In the genomic region with DNA sequence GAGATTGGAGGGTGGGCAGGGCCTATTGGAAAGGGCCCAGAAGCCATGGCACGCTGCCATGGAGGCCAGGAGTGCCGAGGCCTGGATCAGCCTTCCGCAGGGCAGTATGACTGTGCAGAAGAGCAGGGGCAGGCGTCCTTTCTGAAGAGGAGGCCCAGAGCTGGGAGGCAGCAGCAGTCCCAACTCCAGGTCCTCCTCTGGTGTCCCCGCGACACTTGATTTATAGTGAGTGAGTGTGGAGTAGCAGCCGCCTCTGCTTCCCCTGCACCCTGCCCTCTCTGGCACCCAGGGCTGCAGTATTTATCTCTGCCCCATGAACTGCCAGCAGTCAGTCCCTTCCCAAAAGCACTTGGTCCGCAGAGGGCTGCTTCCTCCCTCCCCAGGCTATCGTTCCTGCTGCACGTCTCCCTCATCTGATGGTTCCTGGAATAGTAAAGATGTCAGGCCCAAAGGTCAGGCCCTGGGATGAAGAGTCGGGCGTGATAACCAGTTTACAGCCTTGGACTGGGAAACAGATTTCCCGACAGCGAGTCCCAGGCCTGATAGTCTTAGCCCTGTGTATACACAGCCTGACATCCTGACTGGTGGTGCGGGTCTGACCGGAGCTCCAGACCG, we compare ENCODE assay signal across 11 cellular contexts. TPM values are rescaled to one million over a fixed set of nuclear protein-coding genes. Genes with fewer than 3 reads are reported as not detected.
DNase-seq lines count a peak whose midpoint lies in the region; ATAC-seq and TF ChIP-seq lines count a peak whose summit lies in the region.
"Had no signal": no experiment of that assay in that cellular context is flagged by ENCODE, and none has a peak within 500 bp of the region (broad histone marks: within the 10 kb centered on the region; RNA-seq: fewer than 3 reads in every experiment).

No MANE protein-coding gene starts in this region.

- POLR2A ChIA-PET in RWPE1 (lab: Yijun Ruan, JAX; ENCODE audit: low non-redundant PET): no interaction called here

- H3K4me1 ChIP-seq in lung (ENCODE audit: control insufficient read depth in 2 of 2, insufficient read depth in 2 of 2, low read length in 2 of 2) (peaks cover 30 to 73% of the 10 kb centered on the region in 2 donors), tibial nerve (peaks cover 0 to 80% (median 36%) of the 10 kb centered on the region in 4 donors), gastroesophageal sphincter (peaks cover 0 to 65% (median 2%) of the 10 kb centered on the region in 3 donors)
- H3K4me1 ChIP-seq: HAP-1 had no signal

- peak overlapping the region; percentile 80 for H3K27ac Mint-ChIP-seq in activated T-cell treated with anti-CD3 and anti-CD28 coated beads, Interleukin-2, amount 50 U/mL, for 24 hours
- peak overlapping the region; percentile 37 for H3K27ac Mint-ChIP-seq in central memory CD8-positive, alpha-beta T cell (ENCODE audit: low read depth)

- peaks cover 93% of the 10 kb centered on the region for H3K36me3 Mint-ChIP-seq in activated T-cell treated with anti-CD3 and anti-CD28 coated beads, Interleukin-2, amount 50 U/mL, for 24 hours (ENCODE audit: low read depth)
- H3K36me3 Mint-ChIP-seq in activated T-cell treated with anti-CD3 and anti-CD28 coated beads, Interleukin-2, amount 50 U/mL, for 4 hours (ENCODE audit: insufficient read depth): peaks cover 5% of the 10 kb centered on the region
- peaks cover 10% of the 10 kb centered on the region for H3K36me3 Mint-ChIP-seq in central memory CD8-positive, alpha-beta T cell (ENCODE audit: insufficient read depth)

- DNase-seq in activated T-cell treated with anti-CD3 and anti-CD28 coated beads, Interleukin-2, amount 50 U/mL, for 24 hours: no peak
- DNase-seq in activated T-cell treated with anti-CD3 and anti-CD28 coated beads, Interleukin-2, amount 50 U/mL, for 4 hours: no peak
- no peak for DNase-seq in central memory CD8-positive, alpha-beta T cell (ENCODE audit: low spot score in 2 of 2)
- no peak for DNase-seq in lung (ENCODE audit: low spot score)
- no peak for DNase-seq in tibial nerve (ENCODE audit: low spot score in 2 of 2)
- DNase-seq in RWPE1 (ENCODE audit: low spot score): no peak
- DNase-seq in COLO668 (lab: John Stamatoyannopoulos, UW; ENCODE audit: unreplicated experiment): no peak
- DNase-seq: MM.1S; stimulated activated naive CD8-positive, alpha-beta T cell treated with anti-CD3 and anti-CD28 coated beads, Interleukin-15, amount 100 ng/mL, for 72 hours had no signal

- WGBS in lung, 2 donors: 53 to 74% methylated on average over 17 of the region's 17 CpGs
- 63 to 70% methylated on average over 15 to 17 of the region's 17 CpGs for WGBS in tibial nerve, 2 donors
- whole genome bisulfite sequencing in gastroesophageal sphincter (ENCODE audit: low coverage in 1 of 2), 2 donors: 33 to 82% methylated on average over 1 to 8 of the region's 17 CpGs

- TF ChIP-seq POLR2A in tibial nerve (IDR thresholded peaks at IDR 0.05) (no peak), gastroesophageal sphincter (IDR thresholded peaks at IDR 0.05) (no peak)

- H3K9me3 ChIP-seq in lung (ENCODE audit: control insufficient read depth in 2 of 2, insufficient read depth in 1 of 2, low read length in 1 of 2): no peaks in the 10 kb centered on the region
- H3K9me3 ChIP-seq in tibial nerve: no peaks in the 10 kb centered on the region
- H3K9me3 ChIP-seq in gastroesophageal sphincter: no peaks in the 10 kb centered on the region
- H3K9me3 ChIP-seq: HAP-1 had no signal

- CTCF ChIA-PET in RWPE1 (lab: Yijun Ruan, JAX): interaction anchor here (0.7 kb wide), 1 partner anchor 1396 kb away, joined by 3 read pairs; no protein-coding TSS in a partner anchor

- ATAC-seq in activated T-cell treated with anti-CD3 and anti-CD28 coated beads, Interleukin-2, amount 50 U/mL, for 4 hours: no peak
- no peak for ATAC-seq in central memory CD8-positive, alpha-beta T cell (replicated peaks; ENCODE audit: extremely low read depth, poor library complexity, severe bottlenecking)
- ATAC-seq in lung (ENCODE audit: insufficient read depth, low FRiP score): no peak
- no peak for ATAC-seq in gastroesophageal sphincter
- ATAC-seq: stimulated activated naive CD8-positive, alpha-beta T cell treated with anti-CD3 and anti-CD28 coated beads, Interleukin-15, amount 100 ng/mL, for 72 hours had no signal

- no peak for TF ChIP-seq CTCF in lung (IDR thresholded peaks at IDR 0.05; ENCODE audit: control extremely low read depth, extremely low read depth)
- TF ChIP-seq CTCF in tibial nerve (IDR thresholded peaks at IDR 0.05): no peak
- no peak for TF ChIP-seq CTCF in gastroesophageal sphincter (IDR thresholded peaks at IDR 0.05)
- no peak for TF ChIP-seq CTCF in RWPE1 (conservative IDR thresholded peaks at IDR 0.05; ENCODE audit: low read depth)

- no peaks in the 10 kb centered on the region for H3K27me3 Mint-ChIP-seq in activated T-cell treated with anti-CD3 and anti-CD28 coated beads, Interleukin-2, amount 50 U/mL, for 24 hours
- no peaks in the 10 kb centered on the region for H3K27me3 Mint-ChIP-seq in activated T-cell treated with anti-CD3 and anti-CD28 coated beads, Interleukin-2, amount 50 U/mL, for 4 hours (ENCODE audit: low read depth)
- H3K27me3 Mint-ChIP-seq in central memory CD8-positive, alpha-beta T cell: no peaks in the 10 kb centered on the region
- H3K27me3 Mint-ChIP-seq: stimulated activated naive CD8-positive, alpha-beta T cell treated with anti-CD3 and anti-CD28 coated beads, Interleukin-15, amount 100 ng/mL, for 72 hours had no signal

- H3K27me3 ChIP-seq in lung (ENCODE audit: control insufficient read depth, insufficient read depth): no peaks in the 10 kb centered on the region
- no peaks in the 10 kb centered on the region for H3K27me3 ChIP-seq in tibial nerve
- H3K27me3 ChIP-seq in gastroesophageal sphincter: no peaks in the 10 kb centered on the region

- peaks cover 0 to 33% of the 10 kb centered on the region in 2 donors for H3K36me3 ChIP-seq in lung (ENCODE audit: control insufficient read depth in 2 of 2, insufficient read depth in 2 of 2, low read length in 2 of 2)
- peaks cover 0 to 44% (median 0%) of the 10 kb centered on the region in 3 donors for H3K36me3 ChIP-seq in tibial nerve
- peaks cover 0 to 71% of the 10 kb centered on the region in 2 donors for H3K36me3 ChIP-seq in gastroesophageal sphincter

- H3K4me3 ChIP-seq in lung (no peak overlapping the region), tibial nerve (no peak overlapping the region), gastroesophageal sphincter (no peak overlapping the region)
- H3K4me3 ChIP-seq: HAP-1 had no signal

- no peak overlapping the region for H3K4me3 Mint-ChIP-seq in activated T-cell treated with anti-CD3 and anti-CD28 coated beads, Interleukin-2, amount 50 U/mL, for 24 hours
- no peak overlapping the region for H3K4me3 Mint-ChIP-seq in activated T-cell treated with anti-CD3 and anti-CD28 coated beads, Interleukin-2, amount 50 U/mL, for 4 hours
- H3K4me3 Mint-ChIP-seq in central memory CD8-positive, alpha-beta T cell: no peak overlapping the region
- H3K4me3 Mint-ChIP-seq: stimulated activated naive CD8-positive, alpha-beta T cell treated with anti-CD3 and anti-CD28 coated beads, Interleukin-15, amount 100 ng/mL, for 72 hours had no signal

- peak overlapping the region; percentile 62 to 85 for H3K27ac ChIP-seq in lung (ENCODE audit: low read depth in 1 of 2, low read length in 1 of 2)
- peak overlapping the region in 3 of 4 donors; percentile 2 to 55 (median 21) for H3K27ac ChIP-seq in tibial nerve
- peak overlapping the region in 2 of 4 donors; percentile 3 to 9 for H3K27ac ChIP-seq in gastroesophageal sphincter
- no peak overlapping the region for H3K27ac ChIP-seq in RWPE1

- no peak for TF ChIP-seq EP300 in tibial nerve (IDR thresholded peaks at IDR 0.05)
- TF ChIP-seq EP300 in gastroesophageal sphincter (IDR thresholded peaks at IDR 0.05): no peak

- H3K9me3 Mint-ChIP-seq in activated T-cell treated with anti-CD3 and anti-CD28 coated beads, Interleukin-2, amount 50 U/mL, for 24 hours: no peaks in the 10 kb centered on the region
- no peaks in the 10 kb centered on the region for H3K9me3 Mint-ChIP-seq in activated T-cell treated with anti-CD3 and anti-CD28 coated beads, Interleukin-2, amount 50 U/mL, for 4 hours
- H3K9me3 Mint-ChIP-seq in central memory CD8-positive, alpha-beta T cell: no peaks in the 10 kb centered on the region
- H3K9me3 Mint-ChIP-seq: stimulated activated naive CD8-positive, alpha-beta T cell treated with anti-CD3 and anti-CD28 coated beads, Interleukin-15, amount 100 ng/mL, for 72 hours had no signal

- H3K4me1 Mint-ChIP-seq in activated T-cell treated with anti-CD3 and anti-CD28 coated beads, Interleukin-2, amount 50 U/mL, for 24 hours (ENCODE audit: low read depth): peaks cover 86% of the 10 kb centered on the region
- H3K4me1 Mint-ChIP-seq in activated T-cell treated with anti-CD3 and anti-CD28 coated beads, Interleukin-2, amount 50 U/mL, for 4 hours (ENCODE audit: low read depth): peaks cover 73% of the 10 kb centered on the region
- H3K4me1 Mint-ChIP-seq in central memory CD8-positive, alpha-beta T cell: peaks cover 52% of the 10 kb centered on the region

RNA-seq across cellular contexts. Expression of a gene that starts 32.9 kb away (rescaled TPM):
- total RNA-seq in activated T-cell treated with anti-CD3 and anti-CD28 coated beads, Interleukin-2, amount 50 U/mL, for 4 hours: 10 to 100 TPM; 47.4 to 51.7 (median 47.5) TPM
- total RNA-seq in lung: 100 to 1,000 TPM in 1 of 2 donors, 10 to 100 TPM in 1; 90.6 to 104 TPM
- 10 to 100 TPM; 44.9 to 98.0 TPM for polyA plus RNA-seq in lung
- total RNA-seq in tibial nerve: 100 to 1,000 TPM in 1 of 4 donors, 10 to 100 TPM in 3; 41.9 to 105 (median 53.2) TPM
- 10 to 100 TPM; 24.1 to 53.0 (median 38.8) TPM for total RNA-seq in gastroesophageal sphincter

RNA-seq across cellular contexts. Expression of a gene that starts 51.5 kb away (rescaled TPM):
- total RNA-seq in activated T-cell treated with anti-CD3 and anti-CD28 coated beads, Interleukin-2, amount 50 U/mL, for 4 hours: 100 to 1,000 TPM; 118 to 143 (median 136) TPM
- total RNA-seq in lung (10 to 100 TPM; 65.8 to 83.8 TPM), tibial nerve (10 to 100 TPM; 23.7 to 76.5 (median 59.7) TPM), gastroesophageal sphincter (100 to 1,000 TPM in 1 of 4 donors, 10 to 100 TPM in 3; 11.5 to 423 (median 38.2) TPM)
- 100 to 1,000 TPM; 143 to 545 TPM for polyA plus RNA-seq in lung
